9 cellular contexts compared by ENCODE assay signal in genomic region chr4:23333946-23334878, GRCh38.
DNase-seq lines count a peak whose midpoint lies in the region; ATAC-seq and TF ChIP-seq lines count a peak whose summit lies in the region.
"Had no signal": no experiment of that assay in that cellular context is flagged by ENCODE, and none has a peak within 500 bp of the region (broad histone marks: within the 10 kb centered on the region; RNA-seq: fewer than 3 reads in every experiment).

No MANE protein-coding gene starts in this region.

- no peaks in the 10 kb centered on the region for H3K36me3 ChIP-seq in CD4-positive, CD25-positive, alpha-beta regulatory T cell (ENCODE audit: control insufficient read depth, insufficient read depth, low read length)
- H3K36me3 ChIP-seq in upper lobe of left lung: no peaks in the 10 kb centered on the region

- peak in 2 of 4 donors; percentile 51 to 78 for TF ChIP-seq EP300 in upper lobe of left lung (IDR thresholded peaks at IDR 0.05)

- peak overlapping the region; percentile 86 to 89 (median 87) for H3K27ac Mint-ChIP-seq in CD4-positive, CD25-positive, alpha-beta regulatory T cell
- peak overlapping the region; percentile 93 for H3K27ac Mint-ChIP-seq in activated T-cell treated with anti-CD3 and anti-CD28 coated beads, Interleukin-2, amount 50 U/mL, for 72 hours
- no peak overlapping the region for H3K27ac Mint-ChIP-seq in stimulated activated memory B cell treated with anti-CD40 and anti-IgM and Interleukin-4, amounts not matched to agents 10 μg/mL and 1 μg/mL and 100 μg/mL, for 72 hours

- ATAC-seq in CD4-positive, CD25-positive, alpha-beta regulatory T cell (ENCODE audit: low read depth in 2 of 2): peak; percentile 78
- ATAC-seq in HG03159 (IDR thresholded peaks at IDR 0.05; ENCODE audit: unreplicated experiment): peak; percentile 88
- peak; percentile 83 to 86 for ATAC-seq in activated T-cell treated with anti-CD3 and anti-CD28 coated beads, Interleukin-2, amount 50 U/mL, for 72 hours (replicated peaks in 1 of 2)
- peak; percentile 40 to 84 for ATAC-seq in upper lobe of left lung (ENCODE audit: low FRiP score in 2 of 2)
- no peak for ATAC-seq in stimulated activated memory B cell treated with anti-CD40 and anti-IgM and Interleukin-4, amounts not matched to agents 10 μg/mL and 1 μg/mL and 100 μg/mL, for 72 hours
- ATAC-seq: Panc1 had no signal

- peak; percentile 6 to 86 (median 67) for DNase-seq in CD4-positive, CD25-positive, alpha-beta regulatory T cell
- DNase-seq in GM19240 (ENCODE audit: insufficient read length, low spot score) (peak; percentile 2), NCI-H2196 treated with DMSO at 0.1 percent for 48 hours (lab: John Stamatoyannopoulos, UW; ENCODE audit: unreplicated experiment) (peak; percentile 49), iPS DF 19.7 (ENCODE audit: low read depth, low spot score) (peak; percentile 80), upper lobe of left lung (peak in 1 of 2 donors; percentile 48)
- peak; percentile 41 to 48 for DNase-seq in activated T-cell treated with anti-CD3 and anti-CD28 coated beads, Interleukin-2, amount 50 U/mL, for 72 hours

- TF ChIP-seq POLR2A in upper lobe of left lung (IDR thresholded peaks at IDR 0.05): no peak

- peaks cover 0 to 3% (median 0%) of the 10 kb centered on the region in 7 donors for H3K9me3 Mint-ChIP-seq in CD4-positive, CD25-positive, alpha-beta regulatory T cell
- peaks cover 0 to 2% of the 10 kb centered on the region in 2 donors for H3K9me3 Mint-ChIP-seq in activated T-cell treated with anti-CD3 and anti-CD28 coated beads, Interleukin-2, amount 50 U/mL, for 72 hours
- peaks cover 7% of the 10 kb centered on the region for H3K9me3 Mint-ChIP-seq in stimulated activated memory B cell treated with anti-CD40 and anti-IgM and Interleukin-4, amounts not matched to agents 10 μg/mL and 1 μg/mL and 100 μg/mL, for 72 hours

- H3K36me3 Mint-ChIP-seq in CD4-positive, CD25-positive, alpha-beta regulatory T cell: no peaks in the 10 kb centered on the region
- no peaks in the 10 kb centered on the region for H3K36me3 Mint-ChIP-seq in activated T-cell treated with anti-CD3 and anti-CD28 coated beads, Interleukin-2, amount 50 U/mL, for 72 hours (ENCODE audit: insufficient read depth in 2 of 2)
- H3K36me3 Mint-ChIP-seq in stimulated activated memory B cell treated with anti-CD40 and anti-IgM and Interleukin-4, amounts not matched to agents 10 μg/mL and 1 μg/mL and 100 μg/mL, for 72 hours: no peaks in the 10 kb centered on the region

- H3K4me3 ChIP-seq in CD4-positive, CD25-positive, alpha-beta regulatory T cell (ENCODE audit: low read depth, low read length): peak overlapping the region; percentile 53
- no peak overlapping the region for H3K4me3 ChIP-seq in upper lobe of left lung

- peak overlapping the region; percentile 78 for H3K27ac ChIP-seq in CD4-positive, CD25-positive, alpha-beta regulatory T cell (ENCODE audit: insufficient read depth, low read length, poor library complexity, severe bottlenecking)
- H3K27ac ChIP-seq in upper lobe of left lung: peak overlapping the region in 1 of 4 donors; percentile 6

- peak overlapping the region; percentile 33 to 64 (median 56) for H3K4me3 Mint-ChIP-seq in CD4-positive, CD25-positive, alpha-beta regulatory T cell
- peak overlapping the region; percentile 51 to 86 for H3K4me3 Mint-ChIP-seq in activated T-cell treated with anti-CD3 and anti-CD28 coated beads, Interleukin-2, amount 50 U/mL, for 72 hours
- no peak overlapping the region for H3K4me3 Mint-ChIP-seq in stimulated activated memory B cell treated with anti-CD40 and anti-IgM and Interleukin-4, amounts not matched to agents 10 μg/mL and 1 μg/mL and 100 μg/mL, for 72 hours

- no peaks in the 10 kb centered on the region for H3K9me3 ChIP-seq in CD4-positive, CD25-positive, alpha-beta regulatory T cell (ENCODE audit: control insufficient read depth in 2 of 2, low read length in 2 of 2)
- no peaks in the 10 kb centered on the region for H3K9me3 ChIP-seq in upper lobe of left lung

- peaks cover 15 to 44% (median 20%) of the 10 kb centered on the region in 4 donors for H3K4me1 Mint-ChIP-seq in CD4-positive, CD25-positive, alpha-beta regulatory T cell
- peaks cover 38% of the 10 kb centered on the region for H3K4me1 Mint-ChIP-seq in activated T-cell treated with anti-CD3 and anti-CD28 coated beads, Interleukin-2, amount 50 U/mL, for 72 hours (ENCODE audit: low read depth)
- H3K4me1 Mint-ChIP-seq in stimulated activated memory B cell treated with anti-CD40 and anti-IgM and Interleukin-4, amounts not matched to agents 10 μg/mL and 1 μg/mL and 100 μg/mL, for 72 hours: no peaks in the 10 kb centered on the region

- H3K27me3 Mint-ChIP-seq in CD4-positive, CD25-positive, alpha-beta regulatory T cell: no peaks in the 10 kb centered on the region
- no peaks in the 10 kb centered on the region for H3K27me3 Mint-ChIP-seq in activated T-cell treated with anti-CD3 and anti-CD28 coated beads, Interleukin-2, amount 50 U/mL, for 72 hours (ENCODE audit: low read depth)
- no peaks in the 10 kb centered on the region for H3K27me3 Mint-ChIP-seq in stimulated activated memory B cell treated with anti-CD40 and anti-IgM and Interleukin-4, amounts not matched to agents 10 μg/mL and 1 μg/mL and 100 μg/mL, for 72 hours

- WGBS in upper lobe of left lung, 2 donors: 24 to 30% methylated on average over 5 of the region's 5 CpGs

- no peaks in the 10 kb centered on the region for H3K27me3 ChIP-seq in CD4-positive, CD25-positive, alpha-beta regulatory T cell (ENCODE audit: control insufficient read depth, insufficient read depth, low read length)
- H3K27me3 ChIP-seq in upper lobe of left lung: no peaks in the 10 kb centered on the region

- peaks cover 10% of the 10 kb centered on the region for H3K4me1 ChIP-seq in CD4-positive, CD25-positive, alpha-beta regulatory T cell (ENCODE audit: control insufficient read depth, insufficient read depth, low read length, poor library complexity, severe bottlenecking)
- H3K4me1 ChIP-seq in upper lobe of left lung: no peaks in the 10 kb centered on the region

- peak in 1 of 6 experiments; percentile 32 for TF ChIP-seq CTCF in upper lobe of left lung (IDR thresholded peaks at IDR 0.05)
